Comparison of ENCODE assay signal across 15 cellular contexts in the genomic region with DNA sequence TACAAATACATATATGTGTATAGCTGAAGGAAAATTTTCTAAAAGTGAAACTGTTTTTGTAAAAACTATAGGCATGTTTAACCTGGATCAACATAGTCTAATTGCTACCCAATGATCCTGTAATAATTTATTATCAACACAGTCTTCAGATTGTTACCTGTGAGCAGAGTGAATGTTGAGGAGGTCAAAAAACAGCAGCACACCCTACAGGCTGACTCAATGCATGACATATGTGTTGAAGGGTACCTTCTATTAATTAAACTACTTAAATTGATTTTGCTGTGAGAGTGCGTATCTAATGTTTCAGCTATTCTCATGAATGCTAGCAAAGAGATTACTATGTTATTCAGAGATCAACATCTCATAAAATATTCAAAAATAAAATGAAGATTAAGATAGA.
DNase-seq lines count a peak whose midpoint lies in the region; ATAC-seq, FAIRE-seq and TF ChIP-seq lines count a peak whose summit lies in the region.
"Had no signal": no experiment of that assay in that cellular context is flagged by ENCODE, and none has a peak within 500 bp of the region (broad histone marks: within the 10 kb centered on the region; RNA-seq: fewer than 3 reads in every experiment).

No MANE protein-coding gene starts in this region.

- FAIRE-seq in islet of Langerhans (lab: Jason Lieb, UNC), result peak; percentile 97
- no peak for FAIRE-seq in H54 (lab: Jason Lieb, UNC)
- FAIRE-seq: endothelial cell of umbilical vein had no signal

- H3K9me2 ChIP-seq in GM23248 (ENCODE audit: insufficient read depth), result no peaks in the 10 kb centered on the region

- H3K4me2 ChIP-seq in GM23248 (ENCODE audit: unreplicated experiment), result no peak overlapping the region

- H3K9ac ChIP-seq in GM23248 (no peak overlapping the region), adipocyte (ENCODE audit: low read length) (no peak overlapping the region)

- ATAC-seq in GM21723 (IDR thresholded peaks at IDR 0.05; ENCODE audit: unreplicated experiment), result no peak
- ATAC-seq: stimulated activated naive CD8-positive, alpha-beta T cell treated with anti-CD3 and anti-CD28 coated beads, Interleukin-15, amount 100 ng/mL, for 72 hours had no signal

- TF ChIP-seq CTCF in AG04450 (IDR thresholded peaks at IDR 0.05; ENCODE audit: low read depth, low read length), result peak; percentile 41; the same call in 1 of the 2 replicates

- no peaks in the 10 kb centered on the region for H3K27me3 ChIP-seq in AG04450 (ENCODE audit: control insufficient read depth, insufficient read depth, low read length)
- no peaks in the 10 kb centered on the region for H3K27me3 ChIP-seq in GM23248 (replicated peaks; ENCODE audit: insufficient read depth)
- no peaks in the 10 kb centered on the region for H3K27me3 ChIP-seq in adipocyte (replicated peaks; ENCODE audit: control insufficient read depth, insufficient read depth, low read length)

- in situ Hi-C loops in GM23248 (cut with MboI), result no loop called here

- H2AFZ ChIP-seq in GM23248, result no peak overlapping the region

- DNase-seq in AG04450 (ENCODE audit: low read depth, low spot score) (no peak), GM23248 (peak; percentile 36), adipocyte (ENCODE audit: low read depth) (peak; percentile 27), H54 (ENCODE audit: insufficient read length, low spot score) (no peak), SIG-M5 treated with dmso at 0.1 percent for 504 hours (lab: John Stamatoyannopoulos, UW; ENCODE audit: unreplicated experiment) (no peak), UCSD-AML1 (lab: John Stamatoyannopoulos, UW; ENCODE audit: unreplicated experiment) (no peak)
- DNase-seq: activated CD4-positive, alpha-beta T cell treated with anti-CD3 and anti-CD28 coated beads, Interleukin-2, amount 50 U/mL, for 4 hours; activated naive CD8-positive, alpha-beta T cell treated with anti-CD3 and anti-CD28 coated beads, Interleukin-2, amount 10 ng/mL, durations not matched to agents 7 days and 5 days; NCI-H2171; Right ventricle myocardium superior; stimulated activated CD4-positive, alpha-beta T cell treated with anti-CD3 and anti-CD28 coated beads, Interleukin-2, amount 100 ng/mL, for 24 hours; stimulated activated naive CD8-positive, alpha-beta T cell treated with anti-CD3 and anti-CD28 coated beads, Interleukin-15, amount 100 ng/mL, for 72 hours had no signal

- no peaks in the 10 kb centered on the region for H3K79me2 ChIP-seq in GM23248 (ENCODE audit: insufficient read depth)

- H3K36me3 ChIP-seq in GM23248 (ENCODE audit: low read depth) (no peaks in the 10 kb centered on the region), adipocyte (ENCODE audit: control insufficient read depth, insufficient read depth, low read length, severe bottlenecking) (no peaks in the 10 kb centered on the region)

- no peaks in the 10 kb centered on the region for H3F3A ChIP-seq in GM23248 (ENCODE audit: insufficient read depth)

- H3K27ac ChIP-seq in AG04450 (ENCODE audit: low read depth, low read length) (no peak overlapping the region), GM23248 (no peak overlapping the region)

- POLR2A ChIA-PET in AG04450 (lab: Yijun Ruan, JAX), result no interaction called here

- H3K4me1 ChIP-seq in GM23248 (ENCODE audit: insufficient read depth) (no peaks in the 10 kb centered on the region), adipocyte (ENCODE audit: control insufficient read depth, insufficient read depth, low read length) (no peaks in the 10 kb centered on the region)

- H3K9me3 ChIP-seq in AG04450 (ENCODE audit: control insufficient read depth, insufficient read depth, low read length) (no peaks in the 10 kb centered on the region), GM23248 (ENCODE audit: low read depth) (no peaks in the 10 kb centered on the region), adipocyte (ENCODE audit: control insufficient read depth, low read length) (no peaks in the 10 kb centered on the region)

- no peaks in the 10 kb centered on the region for H4K20me1 ChIP-seq in GM23248 (ENCODE audit: insufficient read depth)

- WGBS in GM23248 (ENCODE audit: low coverage in 1 of 2, low lambda C conversion rate in 2 of 2, missing lambda C conversion rate in 2 of 2), 2 experiments, result 93 to 100% methylated on average over 1 of the region's 1 CpG

- H3K4me3 ChIP-seq in AG04450 (ENCODE audit: low read depth, low read length), result no peak overlapping the region
- H3K4me3 ChIP-seq in GM23248, result no peak overlapping the region
- H3K4me3 ChIP-seq in adipocyte (ENCODE audit: low read length), result no peak overlapping the region

- TF ChIP-seq POLR2A in H54 (IDR thresholded peaks at IDR 0.05; ENCODE audit: low read depth, low read length), result no peak

- CTCF ChIA-PET in AG04450 (lab: Charles Lee), result interaction anchor here (0.8 to 4.1 kb wide), 4 partner anchors 9 to 1280 kb away, joined by 3 to 11 read pairs (median 5); no protein-coding TSS in a partner anchor

Comparison
In these comparisons a context has a peak if more than half of its experiments do, and no peak if none do; other contexts are left out.
1. DNase-seq: peak in GM23248 (single experiment) and adipocyte (single experiment); none in AG04450 (single experiment), H54 (single experiment), SIG-M5 treated with dmso at 0.1 percent for 504 hours (single experiment) and UCSD-AML1 (single experiment).